Comparison of ENCODE assay signal across 9 cellular contexts in genomic region chr7:143490719-143491306, GRCh38. TPM values are rescaled to one million over a fixed set of nuclear protein-coding genes. Genes with fewer than 3 reads are reported as not detected.
A peak's percentile ranks its signal among the peaks of the same experiment; 100 is the strongest.
DNase-seq lines count a peak whose midpoint lies in the region; ATAC-seq and TF ChIP-seq lines count a peak whose summit lies in the region.
"Had no signal": no experiment of that assay in that cellular context is flagged by ENCODE, and none has a peak within 500 bp of the region (broad histone marks: within the 10 kb centered on the region; RNA-seq: fewer than 3 reads in every experiment).

No MANE protein-coding gene starts in this region.

- no peaks in the 10 kb centered on the region for H3K9me3 ChIP-seq in A673 (ENCODE audit: low read depth, low read length, poor library complexity, severe bottlenecking)
- no peaks in the 10 kb centered on the region for H3K9me3 ChIP-seq in ascending aorta

- no TSS peak for BruUV-seq in A673 (replicated peaks; lab: Mats Ljungman, UMichigan)

- intact Hi-C loops in A673 (cut with micrococcal nuclease; ENCODE audit: unreplicated experiment): no loop called here
- intact Hi-C loops in left ventricle myocardium superior (cut with micrococcal nuclease): no loop called here
- intact Hi-C loops in ascending aorta (cut with DNase I): no loop called here

- H3K27ac ChIP-seq in A673 (ENCODE audit: low read depth, low read length, poor library complexity, severe bottlenecking) (no peak overlapping the region), ascending aorta (no peak overlapping the region)

- peak; percentile 53 for TF ChIP-seq CTCF in A673 (conservative IDR thresholded peaks at IDR 0.05; ENCODE audit: low read depth, low read length)
- peak; percentile 38 for TF ChIP-seq CTCF in GM20000 (IDR thresholded peaks at IDR 0.05; ENCODE audit: extremely low read depth, missing control alignments)
- TF ChIP-seq CTCF in ascending aorta (IDR thresholded peaks at IDR 0.05): peak in 1 of 3 experiments; percentile 31

- CTCF ChIA-PET in A673 (lab: Charles Lee): no interaction called here

- ATAC-seq in left ventricle myocardium superior (peak; percentile 58), GM18909 (IDR thresholded peaks at IDR 0.05; ENCODE audit: poor library complexity, unreplicated experiment) (no peak)

- H3K27me3 ChIP-seq in A673 (replicated peaks; ENCODE audit: insufficient read depth, low read depth, low read length, poor library complexity): no peaks in the 10 kb centered on the region
- no peaks in the 10 kb centered on the region for H3K27me3 ChIP-seq in ascending aorta

- H3K4me1 ChIP-seq in A673 (ENCODE audit: insufficient read depth, low read length, poor library complexity, severe bottlenecking): no peaks in the 10 kb centered on the region
- no peaks in the 10 kb centered on the region for H3K4me1 ChIP-seq in ascending aorta

- DNase-seq in A673 (ENCODE audit: low spot score): no peak
- no peak for DNase-seq in GM20000 (ENCODE audit: low spot score)
- peak; percentile 33 for DNase-seq in SW480 (ENCODE audit: low spot score)
- DNase-seq in left ventricle myocardium superior: no peak
- DNase-seq in SKM-1 (lab: John Stamatoyannopoulos, UW; ENCODE audit: unreplicated experiment): no peak
- DNase-seq in germinal center (ENCODE audit: low spot score): no peak
- no peak for DNase-seq in ascending aorta (ENCODE audit: low spot score in 2 of 2)
- DNase-seq: SW 1271 had no signal

- no peak overlapping the region for H3K4me3 ChIP-seq in A673 (ENCODE audit: low read depth, low read length, poor library complexity, severe bottlenecking)
- no peak overlapping the region for H3K4me3 ChIP-seq in ascending aorta

- POLR2A ChIA-PET in A673 (lab: Charles Lee; ENCODE audit: low non-redundant PET): no interaction called here

- no peaks in the 10 kb centered on the region for H3K36me3 ChIP-seq in A673 (ENCODE audit: insufficient read depth, low read length, poor library complexity, severe bottlenecking)
- no peaks in the 10 kb centered on the region for H3K36me3 ChIP-seq in ascending aorta

RNA-seq across cellular contexts. Expression of gene TAS2R41, which starts 13.1 kb away (rescaled TPM):
- not detected in 2 replicates for total RNA-seq in A673 (2021)
- total RNA-seq in left ventricle myocardium superior: not detected
- total RNA-seq in ascending aorta: not detected

RNA-seq across cellular contexts. Expression of gene TAS2R60, which starts 47.6 kb away (rescaled TPM):
- total RNA-seq in A673 (2021) (not detected in 2 replicates), left ventricle myocardium superior (not detected), ascending aorta (not detected)
